Comparison of ENCODE assay signal across 13 cellular contexts in genomic region chr2:101063753-101064502, GRCh38.
DNase-seq lines count a peak whose midpoint lies in the region; ATAC-seq, FAIRE-seq and TF ChIP-seq lines count a peak whose summit lies in the region.
"Had no signal": no experiment of that assay in that cellular context is flagged by ENCODE, and none has a peak within 500 bp of the region (broad histone marks: within the 10 kb centered on the region; RNA-seq: fewer than 3 reads in every experiment).

No MANE protein-coding gene starts in this region.

- peak overlapping the region in 3 of 4 donors; percentile 67 to 75 (median 70) for H3K27ac ChIP-seq in body of pancreas
- H3K27ac ChIP-seq in keratinocyte (ENCODE audit: control insufficient read depth, insufficient read depth, low read length) = peak overlapping the region; percentile 86
- H3K27ac ChIP-seq in trophoblast cell (ENCODE audit: low read depth, low read length) = no peak overlapping the region
- no peak overlapping the region for H3K27ac ChIP-seq in OCI-LY7 (ENCODE audit: low read depth, low read length, poor library complexity, severe bottlenecking)
- H3K27ac ChIP-seq: lower lobe of right lung, upper lobe of right lung had no signal

- no peak overlapping the region for H4K8ac ChIP-seq in trophoblast cell (ENCODE audit: low read depth, low read length)

- no peak overlapping the region for H3K23ac ChIP-seq in trophoblast cell (ENCODE audit: low read length)

- H4K20me1 ChIP-seq in keratinocyte (ENCODE audit: control insufficient read depth, extremely low read depth, insufficient read depth, low read length) = no peaks in the 10 kb centered on the region
- H4K20me1 ChIP-seq in OCI-LY7 (ENCODE audit: insufficient read depth, low read length) = no peaks in the 10 kb centered on the region

- no peak overlapping the region for H3K14ac ChIP-seq in trophoblast cell (ENCODE audit: low read length)

- BruUV-seq in OCI-LY7 (replicated peaks; lab: Mats Ljungman, UMichigan) = no TSS peak

- ATAC-seq in GM21619 (IDR thresholded peaks at IDR 0.05; ENCODE audit: unreplicated experiment) = peak; percentile 16
- ATAC-seq in body of pancreas = no peak
- ATAC-seq: lower lobe of right lung, upper lobe of right lung had no signal

- H3K9me2 ChIP-seq in OCI-LY7 (ENCODE audit: insufficient read depth, low read length) = no peaks in the 10 kb centered on the region

- no peak for TF ChIP-seq POLR2A in body of pancreas (IDR thresholded peaks at IDR 0.05)

- H3K4ac ChIP-seq in trophoblast cell (ENCODE audit: low read depth, low read length) = no peak overlapping the region

- H2BK12ac ChIP-seq in trophoblast cell (ENCODE audit: low read length) = no peak overlapping the region

- H3K79me1 ChIP-seq in trophoblast cell (ENCODE audit: low read length) = no peaks in the 10 kb centered on the region

- POLR2A ChIA-PET in OCI-LY7 (lab: Charles Lee) = interaction anchor here (0.8 kb wide), 1 partner anchor 110 kb away, joined by 4 read pairs; no protein-coding TSS in a partner anchor

- no peak for TF ChIP-seq CTCF in body of pancreas (IDR thresholded peaks at IDR 0.05)
- no peak for TF ChIP-seq CTCF in keratinocyte (optimal IDR thresholded peaks at IDR 0.05 in 1 of 3, IDR thresholded peaks at IDR 0.05 in 1 of 3, conservative IDR thresholded peaks at IDR 0.05 in 1 of 3; ENCODE audit: extremely low read depth in 1 of 3, insufficient read depth in 2 of 3, low read length in 3 of 3)
- TF ChIP-seq CTCF in OCI-LY7 (conservative IDR thresholded peaks at IDR 0.05; ENCODE audit: low read length) = no peak

- peaks cover 36% of the 10 kb centered on the region for H3K4me1 ChIP-seq in body of pancreas
- H3K4me1 ChIP-seq in keratinocyte (ENCODE audit: control insufficient read depth, extremely low read depth, insufficient read depth, low read length) = peaks cover 20% of the 10 kb centered on the region
- H3K4me1 ChIP-seq in trophoblast cell (ENCODE audit: control insufficient read depth in 1 of 2, insufficient read depth in 2 of 2, low read length in 2 of 2) = no peaks in the 10 kb centered on the region
- H3K4me1 ChIP-seq in OCI-LY7 (ENCODE audit: insufficient read depth, low read length, poor library complexity, severe bottlenecking) = no peaks in the 10 kb centered on the region
- H3K4me1 ChIP-seq: BE2C had no signal

- H3K4me2 ChIP-seq in keratinocyte (ENCODE audit: control insufficient read depth, extremely low read depth, insufficient read depth, low read depth, low read length) = peak overlapping the region; percentile 57
- H3K4me2 ChIP-seq in trophoblast cell (ENCODE audit: low read length) = no peak overlapping the region
- no peak overlapping the region for H3K4me2 ChIP-seq in OCI-LY7 (ENCODE audit: low read length)

- H2AFZ ChIP-seq in keratinocyte (ENCODE audit: control insufficient read depth, low read length) (no peak overlapping the region), trophoblast cell (ENCODE audit: insufficient read depth, low read length, poor library complexity) (no peak overlapping the region), OCI-LY7 (ENCODE audit: low read length) (no peak overlapping the region)

- H3K18ac ChIP-seq in trophoblast cell (ENCODE audit: low read length) = no peak overlapping the region

- H3K36me3 ChIP-seq in body of pancreas (replicated peaks in 1 of 2; ENCODE audit: insufficient read depth in 1 of 2, low read depth in 2 of 2) = no peaks in the 10 kb centered on the region
- no peaks in the 10 kb centered on the region for H3K36me3 ChIP-seq in keratinocyte (ENCODE audit: control insufficient read depth in 2 of 2, extremely low read depth in 1 of 2, insufficient read depth in 2 of 2, low read length in 2 of 2)
- H3K36me3 ChIP-seq in trophoblast cell (ENCODE audit: control insufficient read depth in 1 of 2, insufficient read depth in 2 of 2, low read length in 2 of 2) = no peaks in the 10 kb centered on the region
- H3K36me3 ChIP-seq in OCI-LY7 (ENCODE audit: insufficient read depth, low read length) = no peaks in the 10 kb centered on the region
- H3K36me3 ChIP-seq: BE2C, upper lobe of right lung had no signal

- no peak overlapping the region for H4K12ac ChIP-seq in trophoblast cell (ENCODE audit: low read depth, low read length)

- peak; percentile 61 for FAIRE-seq in keratinocyte (lab: Jason Lieb, UNC)

- CTCF ChIA-PET in OCI-LY7 (lab: Charles Lee; ENCODE audit: unreplicated experiment) = no interaction called here

- H3K79me2 ChIP-seq in keratinocyte (ENCODE audit: control insufficient read depth, insufficient read depth, low read length) (peaks cover 23% of the 10 kb centered on the region), trophoblast cell (ENCODE audit: control insufficient read depth, insufficient read depth, low read length, poor library complexity) (no peaks in the 10 kb centered on the region), OCI-LY7 (ENCODE audit: insufficient read depth, low read depth, low read length) (no peaks in the 10 kb centered on the region)

- H3K4me3 ChIP-seq in body of pancreas = no peak overlapping the region
- no peak overlapping the region for H3K4me3 ChIP-seq in keratinocyte (ENCODE audit: control insufficient read depth in 2 of 3, extremely low read depth in 1 of 3, insufficient read depth in 2 of 3, low read depth in 1 of 3, low read length in 3 of 3)
- H3K4me3 ChIP-seq in trophoblast cell (ENCODE audit: low read depth, low read length) = no peak overlapping the region
- no peak overlapping the region for H3K4me3 ChIP-seq in OCI-LY7 (ENCODE audit: low read depth, low read length, poor library complexity, severe bottlenecking)
- H3K4me3 ChIP-seq: lower lobe of right lung, upper lobe of right lung had no signal

- H3K9me1 ChIP-seq in keratinocyte (ENCODE audit: control insufficient read depth, extremely low read depth, insufficient read depth, low read length) = no peaks in the 10 kb centered on the region

- no peaks in the 10 kb centered on the region for H3K27me3 ChIP-seq in body of pancreas
- no peaks in the 10 kb centered on the region for H3K27me3 ChIP-seq in keratinocyte (ENCODE audit: control insufficient read depth, extremely low read depth, insufficient read depth, low read length)
- no peaks in the 10 kb centered on the region for H3K27me3 ChIP-seq in trophoblast cell (ENCODE audit: insufficient read depth, low read length)
- H3K27me3 ChIP-seq: BE2C, upper lobe of right lung had no signal

- H3K9ac ChIP-seq in keratinocyte (ENCODE audit: control insufficient read depth, extremely low read depth, insufficient read depth, low read length) (peak overlapping the region; percentile 69), trophoblast cell (ENCODE audit: low read length) (no peak overlapping the region)

- no peaks in the 10 kb centered on the region for H3K9me3 ChIP-seq in body of pancreas
- H3K9me3 ChIP-seq in keratinocyte (ENCODE audit: control insufficient read depth, low read depth, low read length) = no peaks in the 10 kb centered on the region
- no peaks in the 10 kb centered on the region for H3K9me3 ChIP-seq in trophoblast cell (ENCODE audit: insufficient read depth, low read depth, low read length)
- no peaks in the 10 kb centered on the region for H3K9me3 ChIP-seq in OCI-LY7 (ENCODE audit: low read length)
- H3K9me3 ChIP-seq: BE2C, lower lobe of right lung, upper lobe of right lung had no signal

- H4K91ac ChIP-seq in trophoblast cell (ENCODE audit: low read depth, low read length) = no peak overlapping the region

- H2BK120ac ChIP-seq in trophoblast cell (ENCODE audit: insufficient read depth, low read length, poor library complexity) = no peak overlapping the region

- 74 to 87% methylated on average over 3 of the region's 3 CpGs for WGBS in body of pancreas, 2 donors
- no CpG with 5 or more reads among the region's 3 CpGs for WGBS in trophoblast cell (ENCODE audit: extremely low coverage, insufficient coverage, insufficient read length)

- intact Hi-C loops in body of pancreas (cut with DNase I) = no loop called here
- intact Hi-C loops in OCI-LY7 (cut with micrococcal nuclease; ENCODE audit: unreplicated experiment) = no loop called here

- no peak overlapping the region for H2BK5ac ChIP-seq in trophoblast cell (ENCODE audit: low read depth, low read length, poor library complexity)

- H2AK5ac ChIP-seq in trophoblast cell (ENCODE audit: low read length) = no peak overlapping the region

- peak; percentile 57 for DNase-seq in A172 (ENCODE audit: low spot score)
- no peak for DNase-seq in body of pancreas
- no peak for DNase-seq in keratinocyte (ENCODE audit: low read depth, low spot score)
- no peak for DNase-seq in trophoblast cell
- no peak for DNase-seq in HUDEP-2 (lab: John Stamatoyannopoulos, UW; ENCODE audit: unreplicated experiment in 76 of 76)
- DNase-seq in OCI-LY7 (ENCODE audit: low spot score) = no peak
- no peak for DNase-seq in KG1 (lab: John Stamatoyannopoulos, UW)
- DNase-seq: activated T-cell treated with anti-CD3 and anti-CD28 coated beads for 4 hours, BE2C, cortex of kidney, lower lobe of right lung, upper lobe of right lung had no signal

- dilution Hi-C loops in keratinocyte (cut with MboI; ENCODE audit: extremely low pct_ligation_motif_present, low sequenced_read_pairs) = no loop called here

Comparison
In these comparisons a context has a peak if more than half of its experiments do, and no peak if none do; other contexts are left out.
1. H3K27ac ChIP-seq: peak in body of pancreas (3 of 4) and keratinocyte (single experiment); none in trophoblast cell (single experiment) and OCI-LY7 (single experiment).